In genomic region chr6:111944541-111944940, GRCh38 we compare ENCODE assay signal across 21 cellular contexts.
"Had no signal": no experiment of that assay in that cellular context is flagged by ENCODE, and none has a peak within 500 bp of the region (broad histone marks: within the 10 kb centered on the region; RNA-seq: fewer than 3 reads in every experiment).

No MANE protein-coding gene starts in this region.

- H3K27ac ChIP-seq: cardiac muscle cell, esophagus muscularis mucosa, sigmoid colon, thyroid gland had no signal

- DNase-seq: activated CD4-positive, alpha-beta T cell treated with anti-CD3 and anti-CD28 coated beads for 48 hours; activated CD4-positive, CD25-positive, alpha-beta regulatory T cell; activated CD8-positive, alpha-beta T cell treated with anti-CD3 and anti-CD28 coated beads for 36 hours; activated naive CD4-positive, alpha-beta T cell treated with anti-CD3 and anti-CD28 coated beads, Interleukin-2, amount 50 U/mL, for 16 hours; activated T-cell treated with anti-CD3 and anti-CD28 coated beads, Interleukin-2, amount 50 U/mL, for 24 hours; amniotic stem cell; effector CD8-positive, alpha-beta T cell; foreskin melanocyte; hypothalamus; midbrain; occipital lobe; posterior cingulate gyrus; sigmoid colon; spleen; stimulated activated CD8-positive, alpha-beta memory T cell treated with anti-CD3 and anti-CD28 coated beads, Interleukin-4, amount 100 ng/mL, for 48 hours; stimulated activated naive CD4-positive, alpha-beta T cell; T1000; thyroid gland had no signal

- H3K27me3 ChIP-seq: esophagus muscularis mucosa, sigmoid colon, spleen, thyroid gland had no signal

- H3K36me3 ChIP-seq: cardiac muscle cell, esophagus muscularis mucosa, sigmoid colon, spleen, thyroid gland had no signal

- H3K9me3 Mint-ChIP-seq: dendritic cell treated with granulocyte-macrophage colony-stimulating factor and Interleukin-4, amounts not matched to agents 40 ng/mL and 50 ng/mL, for 4 days had no signal

- H3K4me3 ChIP-seq: cardiac muscle cell, esophagus muscularis mucosa, sigmoid colon, spleen, thyroid gland had no signal

- H3K4me3 Mint-ChIP-seq: activated CD8-positive, alpha-beta T cell treated with anti-CD3 and anti-CD28 coated beads for 36 hours; activated T-cell treated with anti-CD3 and anti-CD28 coated beads, Interleukin-2, amount 50 U/mL, for 24 hours; dendritic cell treated with granulocyte-macrophage colony-stimulating factor and Interleukin-4, amounts not matched to agents 40 ng/mL and 50 ng/mL, for 4 days had no signal

- H3K4me1 ChIP-seq: esophagus muscularis mucosa, sigmoid colon had no signal

- ATAC-seq: activated CD8-positive, alpha-beta T cell treated with anti-CD3 and anti-CD28 coated beads for 36 hours had no signal

- H3K27ac Mint-ChIP-seq: activated CD8-positive, alpha-beta T cell treated with anti-CD3 and anti-CD28 coated beads for 36 hours; activated T-cell treated with anti-CD3 and anti-CD28 coated beads, Interleukin-2, amount 50 U/mL, for 24 hours; dendritic cell treated with granulocyte-macrophage colony-stimulating factor and Interleukin-4, amounts not matched to agents 40 ng/mL and 50 ng/mL, for 4 days had no signal

- H3K9me3 ChIP-seq: thyroid gland had no signal

- H3K27me3 Mint-ChIP-seq: activated CD8-positive, alpha-beta T cell treated with anti-CD3 and anti-CD28 coated beads for 36 hours; activated T-cell treated with anti-CD3 and anti-CD28 coated beads, Interleukin-2, amount 50 U/mL, for 24 hours had no signal
